ENCODE assay signal across 9 cellular contexts in the genomic region with DNA sequence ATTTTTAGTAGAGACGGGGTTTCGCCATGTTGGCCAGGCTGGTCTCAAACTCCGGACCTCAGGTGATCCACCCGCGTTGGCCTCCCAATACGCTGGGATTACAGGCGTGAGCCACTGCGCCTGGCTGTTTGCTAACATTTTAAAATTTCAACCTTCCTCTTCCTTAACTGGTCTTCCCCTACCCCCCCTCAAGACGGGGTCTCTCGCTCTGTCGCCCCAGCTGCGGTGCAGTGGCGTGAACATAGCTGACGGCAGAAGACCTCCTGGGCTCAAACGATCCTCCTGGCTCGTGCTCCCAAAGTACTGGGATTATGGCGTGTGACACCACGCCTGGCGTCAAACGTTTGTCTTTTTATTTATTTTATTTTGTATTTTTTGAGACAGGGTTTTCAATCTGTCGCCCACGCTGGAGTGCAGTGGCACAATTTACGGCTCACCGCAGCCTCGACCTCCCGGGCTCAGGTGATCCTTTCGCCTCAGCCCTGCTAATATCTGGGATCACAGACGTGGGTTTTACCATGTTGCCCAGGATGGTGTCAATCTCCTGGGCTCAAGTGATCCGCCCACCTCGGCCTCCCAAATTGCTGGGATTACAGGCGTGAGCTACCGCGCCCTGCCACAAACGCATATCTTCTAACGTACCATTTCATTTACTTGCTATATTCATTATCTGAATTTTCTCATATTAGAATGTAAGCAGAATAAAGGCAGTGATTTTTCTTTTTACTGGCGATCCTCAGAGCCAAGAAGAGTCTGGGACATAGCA. TPM values are rescaled to one million over a fixed set of nuclear protein-coding genes. Genes with fewer than 3 reads are reported as not detected.
DNase-seq lines count a peak whose midpoint lies in the region; ATAC-seq, FAIRE-seq and TF ChIP-seq lines count a peak whose summit lies in the region.
"Had no signal": no experiment of that assay in that cellular context is flagged by ENCODE, and none has a peak within 500 bp of the region (broad histone marks: within the 10 kb centered on the region; RNA-seq: fewer than 3 reads in every experiment).

No MANE protein-coding gene starts in this region.

- H3K4me2 ChIP-seq in K562 (ENCODE audit: insufficient read depth, low read length) (peak overlapping the region; percentile 96), mesendoderm (ENCODE audit: low read length) (peak overlapping the region; percentile 54)

- no peak overlapping the region for H2BK5ac ChIP-seq in mesendoderm (ENCODE audit: low read length)

- H3K36me3 ChIP-seq in HUES6 (ENCODE audit: control insufficient read depth, insufficient read depth, low read length) (peaks cover 21% of the 10 kb centered on the region; the same call in 1 of the 2 replicates), K562 (ENCODE audit: control insufficient read depth, insufficient read depth, low read length) (peaks cover 17% of the 10 kb centered on the region), mesendoderm (ENCODE audit: control insufficient read depth, insufficient read depth, low read length) (no peaks in the 10 kb centered on the region)

- no peak overlapping the region for H2AK5ac ChIP-seq in mesendoderm (ENCODE audit: low read length)

- H2BK15ac ChIP-seq in mesendoderm (replicated peaks; ENCODE audit: low read depth), result no peak overlapping the region

- BruUV-seq in K562 (replicated peaks; lab: Mats Ljungman, UMichigan), result no TSS peak

- no peaks in the 10 kb centered on the region for H3K79me1 ChIP-seq in mesendoderm (ENCODE audit: low read length)

- H2AFZ ChIP-seq in K562 (ENCODE audit: low read depth, low read length), result peak overlapping the region; percentile 96

- 69% methylated on average over 31 of the region's 36 CpGs for WGBS in K562 (ENCODE audit: insufficient coverage, low coverage, missing lambda C conversion rate)
- no CpG with 5 or more reads among the region's 36 CpGs for WGBS in mesendoderm (ENCODE audit: extremely low coverage, insufficient coverage, low lambda C conversion rate)

- TF ChIP-seq RAD21 in K562 (CRISPR knock-in tag; conservative IDR thresholded peaks at IDR 0.05 in 1 of 2, IDR thresholded peaks at IDR 0.05 in 1 of 2), result no peak

- H3K23ac ChIP-seq in mesendoderm (ENCODE audit: low read length), result no peak overlapping the region

- peak overlapping the region; percentile 92 for H3K56ac ChIP-seq in mesendoderm (ENCODE audit: low read length)

- H3K4me1 ChIP-seq in HUES6 (ENCODE audit: control insufficient read depth, insufficient read depth, low read length), result peaks cover 15% of the 10 kb centered on the region
- peaks cover 7 to 22% of the 10 kb centered on the region in 2 experiments; a peak in 3 of 5 replicates for H3K4me1 ChIP-seq in K562 (replicated peaks in 1 of 2; ENCODE audit: control insufficient read depth in 2 of 2, insufficient read depth in 2 of 2, low read length in 2 of 2)
- H3K4me1 ChIP-seq in mesendoderm (ENCODE audit: control insufficient read depth, low read depth, low read length), result no peaks in the 10 kb centered on the region

- H3K27ac ChIP-seq in 22Rv1, result peak overlapping the region; percentile 49
- peak overlapping the region; percentile 77 for H3K27ac ChIP-seq in HUES6 (ENCODE audit: low read depth, low read length)
- peak overlapping the region; percentile 94 for H3K27ac ChIP-seq in K562 (ENCODE audit: extremely low read depth, low read depth, low read length)
- peak overlapping the region; percentile 74 for H3K27ac ChIP-seq in mesendoderm (ENCODE audit: low read depth, low read length)

- no peak overlapping the region for H4K5ac ChIP-seq in mesendoderm (ENCODE audit: low read length)

- H3K9ac ChIP-seq in HUES6 (ENCODE audit: low read length) (peak overlapping the region; percentile 95), K562 (ENCODE audit: insufficient read depth in 1 of 2, low read depth in 2 of 2, low read length in 2 of 2) (peak overlapping the region; percentile 87 to 99; a peak in 3 of 4 replicates), mesendoderm (ENCODE audit: low read length) (peak overlapping the region; percentile 76)

- FAIRE-seq in K562 (lab: Jason Lieb, UNC), result no peak
- FAIRE-seq: islet of Langerhans had no signal

- in situ Hi-C loops in K562 (cut with MboI), result no loop called here

- no peak overlapping the region for H3K18ac ChIP-seq in mesendoderm (ENCODE audit: low read length)

- ATAC-seq in K562 (no peak), HG02571 (IDR thresholded peaks at IDR 0.05; ENCODE audit: unreplicated experiment) (no peak)

- H2BK120ac ChIP-seq in mesendoderm (ENCODE audit: low read depth, low read length), result no peak overlapping the region

- POLR2A ChIA-PET in K562 (lab: Yijun Ruan, JAX), result interaction anchor here (0.9 kb wide), 1 partner anchor 14 kb away, joined by 3 read pairs; no protein-coding TSS in a partner anchor

- H3K27me3 ChIP-seq in HUES6 (ENCODE audit: control insufficient read depth, insufficient read depth, low read length) (no peaks in the 10 kb centered on the region), K562 (ENCODE audit: control insufficient read depth in 2 of 2, insufficient read depth in 2 of 2, low read length in 2 of 2) (no peaks in the 10 kb centered on the region), mesendoderm (ENCODE audit: insufficient read depth, low read length, poor library complexity) (no peaks in the 10 kb centered on the region)

- peaks cover 6% of the 10 kb centered on the region for H3K9me3 ChIP-seq in HUES6 (ENCODE audit: control insufficient read depth, insufficient read depth, low read depth, low read length)
- peaks cover 4% of the 10 kb centered on the region; the same call in 1 of the 2 replicates for H3K9me3 ChIP-seq in K562 (replicated peaks; ENCODE audit: control insufficient read depth, insufficient read depth, low read depth, low read length)

- DNase-seq in K562 (ENCODE audit: extremely low read depth in 1 of 4, low spot score in 3 of 4), result peak in 1 of 4 experiments; percentile 20
- DNase-seq in mesendoderm, result peak; percentile 8
- no peak for DNase-seq in NCI-H187 treated with DMSO at 0.1 percent for 48 hours (lab: John Stamatoyannopoulos, UW)
- no peak for DNase-seq in NCI-H774 (lab: John Stamatoyannopoulos, UW)
- DNase-seq in hypothalamus (lab: John Stamatoyannopoulos, UW), result no peak

- TF ChIP-seq POLR2A in K562 (conservative IDR thresholded peaks at IDR 0.05), result no peak

- H3K79me2 ChIP-seq in K562 (ENCODE audit: control insufficient read depth, insufficient read depth, low read length) (peaks cover 42% of the 10 kb centered on the region), mesendoderm (ENCODE audit: control insufficient read depth, insufficient read depth, low read length) (peaks cover 33% of the 10 kb centered on the region)

- intact Hi-C loops in K562 (cut with micrococcal nuclease), result no loop called here

- H3K9me1 ChIP-seq in K562 (ENCODE audit: control insufficient read depth, insufficient read depth, low read length), result no peaks in the 10 kb centered on the region

- H3K4me3 ChIP-seq in HUES6 (ENCODE audit: low read depth, low read length) (peak overlapping the region; percentile 81), K562 (peak overlapping the region; percentile 65), mesendoderm (ENCODE audit: low read length) (no peak overlapping the region)

- H3K4ac ChIP-seq in mesendoderm (ENCODE audit: low read depth, low read length), result no peak overlapping the region

- no peak overlapping the region for H4K8ac ChIP-seq in mesendoderm (ENCODE audit: low read depth, low read length)

- TF ChIP-seq CTCF in 22Rv1 (IDR thresholded peaks at IDR 0.05), result no peak
- no peak for TF ChIP-seq CTCF in K562 (IDR thresholded peaks at IDR 0.05 in 2 of 3, conservative IDR thresholded peaks at IDR 0.05 in 1 of 3; ENCODE audit: insufficient read depth in 2 of 3, low read depth in 1 of 3, low read length in 3 of 3)

- CTCF ChIA-PET in K562 (lab: Yijun Ruan, JAX; ENCODE audit: low intra/inter-chr PET ratio), result no interaction called here

- H4K20me1 ChIP-seq in K562 (replicated peaks; ENCODE audit: control insufficient read depth, insufficient read depth, low read length), result no peaks in the 10 kb centered on the region

- no peak for TF ChIP-seq EP300 in K562 (IDR thresholded peaks at IDR 0.05; ENCODE audit: low read length)

RNA-seq across cellular contexts. Expression of gene MSH2, which starts 1.0 kb away (rescaled TPM):
- total RNA-seq in K562 (2011; cell fraction: chromatin; rRNA removed; ENCODE audit: low replicate concordance), result 35.6 and 139 TPM in 2 replicates
- 19.0 and 21.7 TPM in 2 replicates for total RNA-seq in K562 (2011; cell fraction: nucleolus; rRNA removed)
- total RNA-seq in K562 (2011; cell fraction: nucleoplasm; rRNA removed), result 21.8 and 27.2 TPM in 2 replicates
- total RNA-seq in K562 (2014; rRNA removed), result 85.9 and 99.2 TPM in 2 replicates
- total RNA-seq in K562 (2014; rRNA removed; fragmentation: Illumina TruSeq; extraction: Trizol), result 139 and 161 TPM in 2 replicates
- total RNA-seq in K562 (2015; rRNA removed; fragmentation: Illumina TruSeq; extraction: Trizol), result 109 and 118 TPM in 2 replicates
- 95.1 and 113 TPM in 2 replicates for total RNA-seq in K562 (2021)
- polyA plus RNA-seq in K562 (2011; rRNA removed), result 85.0 and 133 TPM in 2 replicates
- polyA plus RNA-seq in K562 (2011; cell fraction: cytosol; rRNA removed), result 21.8 and 46.2 TPM in 2 replicates
- 27.0 and 36.1 TPM in 2 replicates for polyA plus RNA-seq in K562 (2011; cell fraction: nucleus; rRNA removed)
- polyA plus RNA-seq in K562 (2012), result 63.4 and 77.6 TPM in 2 replicates
- polyA plus RNA-seq in K562 (2014; fragmentation: Illumina TruSeq; extraction: Trizol), result 113 and 125 TPM in 2 replicates
- polyA plus RNA-seq in K562 (2014; fragmentation: Nextera tagmentation; extraction: Ambion mirVana), result 10 to 100 TPM; 51.8 to 60.6 TPM
- 93.2 and 93.3 TPM in 2 replicates for polyA plus RNA-seq in K562 (2014; rRNA removed)
- polyA minus RNA-seq in K562 (2011; rRNA and poly(A)+ RNA removed), result 137 and 148 TPM in 2 replicates
- 44.2 and 56.7 TPM in 2 replicates for polyA minus RNA-seq in K562 (2011; cell fraction: cytosol; rRNA and poly(A)+ RNA removed)
- 24.0 and 38.8 TPM in 2 replicates for polyA minus RNA-seq in K562 (2011; cell fraction: nucleus; rRNA and poly(A)+ RNA removed)
- 98.1 TPM for polyA plus RNA-seq in mesendoderm (2013, experiment 1 of 2)
- polyA plus RNA-seq in mesendoderm (2013, experiment 2 of 2), result 98.9 TPM

RNA-seq across cellular contexts. Expression of gene EPCAM, which starts 32.9 kb away (rescaled TPM):
- 38.7 and 73.4 TPM in 2 replicates for total RNA-seq in K562 (2011; cell fraction: chromatin; rRNA removed; ENCODE audit: low replicate concordance)
- 48.5 and 54.7 TPM in 2 replicates for total RNA-seq in K562 (2011; cell fraction: nucleolus; rRNA removed)
- 52.1 and 64.7 TPM in 2 replicates for total RNA-seq in K562 (2011; cell fraction: nucleoplasm; rRNA removed)
- total RNA-seq in K562 (2014; rRNA removed), result 50.1 and 51.8 TPM in 2 replicates
- 85.5 and 89.2 TPM in 2 replicates for total RNA-seq in K562 (2014; rRNA removed; fragmentation: Illumina TruSeq; extraction: Trizol)
- total RNA-seq in K562 (2015; rRNA removed; fragmentation: Illumina TruSeq; extraction: Trizol), result 83.2 and 86.1 TPM in 2 replicates
- 62.9 and 63.1 TPM in 2 replicates for total RNA-seq in K562 (2021)
- polyA plus RNA-seq in K562 (2011; rRNA removed), result 54.2 and 68.9 TPM in 2 replicates
- 21.7 and 27.4 TPM in 2 replicates for polyA plus RNA-seq in K562 (2011; cell fraction: cytosol; rRNA removed)
- 14.9 and 21.0 TPM in 2 replicates for polyA plus RNA-seq in K562 (2011; cell fraction: nucleus; rRNA removed)
- polyA plus RNA-seq in K562 (2012), result 50.2 and 52.8 TPM in 2 replicates
- polyA plus RNA-seq in K562 (2014; fragmentation: Illumina TruSeq; extraction: Trizol), result 68.8 and 95.5 TPM in 2 replicates
- polyA plus RNA-seq in K562 (2014; fragmentation: Nextera tagmentation; extraction: Ambion mirVana), result 10 to 100 TPM; 59.0 to 63.1 TPM
- 76.3 and 77.2 TPM in 2 replicates for polyA plus RNA-seq in K562 (2014; rRNA removed)
- 84.1 and 94.2 TPM in 2 replicates for polyA minus RNA-seq in K562 (2011; rRNA and poly(A)+ RNA removed)
- 24.9 and 37.7 TPM in 2 replicates for polyA minus RNA-seq in K562 (2011; cell fraction: cytosol; rRNA and poly(A)+ RNA removed)
- 11.8 and 22.1 TPM in 2 replicates for polyA minus RNA-seq in K562 (2011; cell fraction: nucleus; rRNA and poly(A)+ RNA removed)
- 141 TPM for polyA plus RNA-seq in mesendoderm (2013, experiment 1 of 2)
- polyA plus RNA-seq in mesendoderm (2013, experiment 2 of 2), result 147 TPM
